ENCODE assay signal across 19 cellular contexts in genomic region chr11:78209478-78209877, GRCh38.
"Had no signal": no experiment of that assay in that cellular context is flagged by ENCODE, and none has a peak within 500 bp of the region (broad histone marks: within the 10 kb centered on the region; RNA-seq: fewer than 3 reads in every experiment).

No MANE protein-coding gene starts in this region.

- H3K4me3 ChIP-seq: adrenal gland, esophagus muscularis mucosa, gastroesophageal sphincter, lung, prostate gland, right atrium auricular region, skin epidermis, thoracic aorta, upper lobe of left lung had no signal

- H3K9me3 ChIP-seq: adrenal gland, esophagus muscularis mucosa, gastroesophageal sphincter, prostate gland, right atrium auricular region, thoracic aorta, upper lobe of left lung had no signal

- H3K27me3 ChIP-seq: adrenal gland, esophagus muscularis mucosa, gastroesophageal sphincter, right atrium auricular region, upper lobe of left lung had no signal

- H3K4me1 ChIP-seq: esophagus muscularis mucosa, gastroesophageal sphincter, prostate gland, upper lobe of left lung had no signal

- H3K4me1 Mint-ChIP-seq: mesothelial cell of epicardium, WTC11 had no signal

- H3K9me3 Mint-ChIP-seq: activated CD4-positive, alpha-beta memory T cell treated with anti-CD3 and anti-CD28 coated beads for 36 hours; activated naive CD4-positive, alpha-beta T cell treated with anti-CD3 and anti-CD28 coated beads, Interleukin-2, amount 50 U/mL, for 24 hours; WTC11 had no signal

- ATAC-seq: gastroesophageal sphincter, WTC11 had no signal

- H3K4me3 Mint-ChIP-seq: activated CD4-positive, alpha-beta memory T cell treated with anti-CD3 and anti-CD28 coated beads for 36 hours; activated naive CD4-positive, alpha-beta T cell treated with anti-CD3 and anti-CD28 coated beads, Interleukin-2, amount 50 U/mL, for 24 hours; mesothelial cell of epicardium; WTC11 had no signal

- DNase-seq: activated CD4-positive, alpha-beta memory T cell treated with anti-CD3 and anti-CD28 coated beads for 36 hours; activated CD4-positive, alpha-beta T cell treated with anti-CD3 and anti-CD28 coated beads for 4 hours; activated effector memory CD4-positive, alpha-beta T cell treated with Interleukin-2 at 50 U/mL for 16 hours; activated T-cell treated with anti-CD3 and anti-CD28 coated beads for 4 hours; effector CD4-positive, alpha-beta T cell; stimulated activated CD4-positive, alpha-beta T cell treated with anti-CD3 and anti-CD28 coated beads, Interleukin-4, amount 100 ng/mL, for 1 hour; SW 1271 had no signal

- H3K27ac Mint-ChIP-seq: activated CD4-positive, alpha-beta memory T cell treated with anti-CD3 and anti-CD28 coated beads for 36 hours; activated naive CD4-positive, alpha-beta T cell treated with anti-CD3 and anti-CD28 coated beads, Interleukin-2, amount 50 U/mL, for 24 hours; mesothelial cell of epicardium had no signal

- H3K27ac ChIP-seq: esophagus muscularis mucosa, gastroesophageal sphincter, prostate gland, right atrium auricular region, skin epidermis, thoracic aorta, upper lobe of left lung had no signal

- H3K36me3 ChIP-seq: prostate gland had no signal

- H3K27me3 Mint-ChIP-seq: activated CD4-positive, alpha-beta memory T cell treated with anti-CD3 and anti-CD28 coated beads for 36 hours; activated naive CD4-positive, alpha-beta T cell treated with anti-CD3 and anti-CD28 coated beads, Interleukin-2, amount 50 U/mL, for 24 hours had no signal
